Comparison of ENCODE assay signal across 9 cellular contexts in the genomic region with DNA sequence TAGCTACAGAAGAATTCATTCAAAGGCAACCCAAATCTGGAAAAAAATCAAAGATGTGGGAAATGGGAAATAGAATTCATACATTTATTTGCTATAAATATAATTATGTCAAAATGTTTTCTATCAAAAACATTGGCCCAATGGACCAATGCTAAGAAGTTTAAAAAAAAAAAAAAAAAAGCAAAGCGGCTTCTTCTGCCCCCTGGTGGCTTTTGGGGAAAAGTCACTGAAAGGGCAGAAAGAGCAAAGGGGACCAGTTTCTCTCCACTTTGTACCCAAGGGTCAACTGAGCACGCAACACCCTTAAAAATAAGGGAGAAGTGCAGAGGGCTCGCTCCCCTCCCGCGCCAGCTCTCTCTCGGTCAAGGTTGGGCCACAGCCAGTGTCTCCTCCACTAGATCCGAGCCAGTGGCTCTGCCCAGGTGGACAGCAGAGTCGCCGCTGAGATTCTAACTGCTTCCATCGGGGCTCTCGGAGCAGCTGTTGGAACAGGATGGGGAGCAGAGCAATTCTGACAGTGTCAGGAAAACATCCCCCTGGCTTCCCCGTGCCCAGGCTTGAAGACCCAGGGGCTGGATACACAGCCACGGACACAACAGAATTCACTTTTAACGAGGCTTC.
DNase-seq lines count a peak whose midpoint lies in the region; TF ChIP-seq lines count a peak whose summit lies in the region.
"Had no signal": no experiment of that assay in that cellular context is flagged by ENCODE, and none has a peak within 500 bp of the region (broad histone marks: within the 10 kb centered on the region; RNA-seq: fewer than 3 reads in every experiment).

No MANE protein-coding gene starts in this region.

- H3K4me3 Mint-ChIP-seq in activated naive CD4-positive, alpha-beta T cell treated with anti-CD3 and anti-CD28 coated beads for 36 hours: no peak overlapping the region
- H3K4me3 Mint-ChIP-seq: activated naive CD8-positive, alpha-beta T cell treated with anti-CD3 and anti-CD28 coated beads, Interleukin-2, amount 10 ng/mL, durations not matched to agents 7 days and 5 days had no signal

- peaks cover 7% of the 10 kb centered on the region for H3K4me1 Mint-ChIP-seq in activated naive CD4-positive, alpha-beta T cell treated with anti-CD3 and anti-CD28 coated beads for 36 hours (ENCODE audit: low read depth)

- DNase-seq in activated naive CD4-positive, alpha-beta T cell treated with anti-CD3 and anti-CD28 coated beads for 36 hours: peak; percentile 25
- no peak for DNase-seq in activated naive CD4-positive, alpha-beta T cell treated with anti-CD3 and anti-CD28 coated beads, Interleukin-2, amount 50 U/mL, for 16 hours
- DNase-seq in NB4 (ENCODE audit: low read depth) (peak; percentile 32), choroid plexus epithelial cell (ENCODE audit: low read depth) (peak; percentile 23), myocyte (ENCODE audit: low read depth) (peak; percentile 49), COR-L47 (lab: John Stamatoyannopoulos, UW) (no peak), islet precursor cell (no peak), HPDE6-E6E7 (ENCODE audit: extremely low spot score) (no peak)
- DNase-seq: activated naive CD8-positive, alpha-beta T cell treated with anti-CD3 and anti-CD28 coated beads, Interleukin-2, amount 10 ng/mL, durations not matched to agents 7 days and 5 days had no signal

- H3K36me3 Mint-ChIP-seq in activated naive CD4-positive, alpha-beta T cell treated with anti-CD3 and anti-CD28 coated beads for 36 hours (ENCODE audit: low read depth): no peaks in the 10 kb centered on the region
- H3K36me3 Mint-ChIP-seq: activated naive CD8-positive, alpha-beta T cell treated with anti-CD3 and anti-CD28 coated beads, Interleukin-2, amount 10 ng/mL, durations not matched to agents 7 days and 5 days had no signal

- H3K4me3 ChIP-seq in NB4 (ENCODE audit: low read depth, low read length): no peak overlapping the region
- H3K4me3 ChIP-seq in choroid plexus epithelial cell (ENCODE audit: low read depth, low read length): no peak overlapping the region

- peak; percentile 79 for TF ChIP-seq CTCF in NB4 (IDR thresholded peaks at IDR 0.05; ENCODE audit: low read depth, low read length)
- TF ChIP-seq CTCF in choroid plexus epithelial cell (conservative IDR thresholded peaks at IDR 0.05; ENCODE audit: low read depth, low read length): peak; percentile 76

- CTCF ChIA-PET in activated naive CD4-positive, alpha-beta T cell treated with anti-CD3 and anti-CD28 coated beads for 36 hours (lab: Charles Lee): interaction anchor here (0.6 kb wide), 1 partner anchor 784 kb away, joined by 5 read pairs; no protein-coding TSS in a partner anchor

- TF ChIP-seq POLR2A in NB4 (IDR thresholded peaks at IDR 0.05; ENCODE audit: extremely low read depth, insufficient read length): no peak

- H3K9me3 Mint-ChIP-seq in activated naive CD4-positive, alpha-beta T cell treated with anti-CD3 and anti-CD28 coated beads for 36 hours: no peaks in the 10 kb centered on the region
- H3K9me3 Mint-ChIP-seq: activated naive CD8-positive, alpha-beta T cell treated with anti-CD3 and anti-CD28 coated beads, Interleukin-2, amount 10 ng/mL, durations not matched to agents 7 days and 5 days had no signal

- intact Hi-C loops in activated naive CD4-positive, alpha-beta T cell treated with anti-CD3 and anti-CD28 coated beads for 36 hours (cut with micrococcal nuclease): loop anchor here (1.0 to 5.0 kb wide), 3 partner anchors 168 to 791 kb away; no protein-coding TSS in a partner anchor

- no peak overlapping the region for H3K27ac Mint-ChIP-seq in activated naive CD4-positive, alpha-beta T cell treated with anti-CD3 and anti-CD28 coated beads for 36 hours
- H3K27ac Mint-ChIP-seq: activated naive CD8-positive, alpha-beta T cell treated with anti-CD3 and anti-CD28 coated beads, Interleukin-2, amount 10 ng/mL, durations not matched to agents 7 days and 5 days had no signal

- peaks cover 39% of the 10 kb centered on the region for H3K27me3 Mint-ChIP-seq in activated naive CD4-positive, alpha-beta T cell treated with anti-CD3 and anti-CD28 coated beads for 36 hours (ENCODE audit: low read depth)

Comparison
In these comparisons a context has a peak if more than half of its experiments do, and no peak if none do; other contexts are left out.
1. DNase-seq: peak in activated naive CD4-positive, alpha-beta T cell treated with anti-CD3 and anti-CD28 coated beads for 36 hours (single experiment), NB4 (single experiment), choroid plexus epithelial cell (single experiment) and myocyte (single experiment); none in activated naive CD4-positive, alpha-beta T cell treated with anti-CD3 and anti-CD28 coated beads, Interleukin-2, amount 50 U/mL, for 16 hours (single experiment), COR-L47 (single experiment), islet precursor cell (single experiment) and HPDE6-E6E7 (single experiment).